Comparison of ENCODE assay signal across 34 cellular contexts in the genomic region with DNA sequence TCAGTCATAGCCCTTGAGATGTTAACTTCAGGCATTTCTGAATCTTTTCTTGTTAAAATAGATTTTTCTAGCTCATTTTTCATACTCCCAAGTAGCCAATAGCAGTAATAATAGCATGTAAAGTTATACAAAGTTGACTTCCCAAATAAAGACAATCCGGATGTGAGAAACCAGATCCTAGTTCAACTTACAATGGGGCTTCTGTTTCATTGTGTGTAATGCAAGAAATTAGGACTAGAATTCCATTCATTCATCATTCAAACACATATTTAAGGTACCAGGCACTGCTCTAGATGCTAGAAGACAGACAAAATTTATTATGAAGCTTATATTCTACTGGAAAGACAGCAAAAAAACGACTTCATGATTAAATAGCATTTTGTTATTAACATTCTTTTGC.
"Had no signal": no experiment of that assay in that cellular context is flagged by ENCODE, and none has a peak within 500 bp of the region (broad histone marks: within the 10 kb centered on the region; RNA-seq: fewer than 3 reads in every experiment).

No MANE protein-coding gene starts in this region.

- H3K27ac Mint-ChIP-seq: activated B cell treated with CpG ODN at 0.5 μM for 24 hours; activated CD4-positive, alpha-beta memory T cell treated with anti-CD3 and anti-CD28 coated beads for 36 hours; activated CD4-positive, alpha-beta T cell treated with anti-CD3 and anti-CD28 coated beads, Interleukin-2, amount 10 ng/mL, durations not matched to agents 24 days and 14 days; activated CD8-positive, alpha-beta T cell treated with anti-CD3 and anti-CD28 coated beads for 36 hours; activated naive CD4-positive, alpha-beta T cell treated with anti-CD3 and anti-CD28 coated beads, Interleukin-2, amount 10 ng/mL, durations not matched to agents 7 days and 5 days; activated naive CD4-positive, alpha-beta T cell treated with anti-CD3 and anti-CD28 coated beads, Interleukin-2, amount 50 U/mL, for 24 hours; activated naive CD8-positive, alpha-beta T cell; activated naive CD8-positive, alpha-beta T cell treated with anti-CD3 and anti-CD28 coated beads, Interleukin-2, amount 10 ng/mL, durations not matched to agents 7 days and 5 days; activated naive CD8-positive, alpha-beta T cell treated with anti-CD3 and anti-CD28 coated beads, Interleukin-2, amount 50 U/mL, for 24 hours; activated T-cell treated with anti-CD3 and anti-CD28 coated beads, Interleukin-2, amount 50 U/mL, for 24 hours; activated T-helper 2 cell treated with anti-CD3 and anti-CD28 coated beads, Interferon-gamma antibody, Interleukin-2, Interleukin-4, amounts not matched to agents 10 μg/mL and 5 μg/mL and 100 μg/mL, durations not matched to agents 14 hours and 24 hours and 36 hours; brain; T-helper 1 cell treated with Interleukin-12 subunit alpha and Interleukin-12 subunit beta and Interleukin-4 antibody, amounts not matched to agents 30 μg/mL and 1 μg/mL, for 36 hours; T-helper 2 cell treated with Interferon-gamma antibody and Interleukin-4, amounts not matched to agents 5 μg/mL and 100 μg/mL, for 36 hours had no signal

- H3K4me3 ChIP-seq: ascending aorta, cardiac muscle cell had no signal

- H3K9me3 Mint-ChIP-seq: activated B cell treated with CpG ODN at 0.5 μM for 24 hours; activated CD4-positive, alpha-beta memory T cell treated with anti-CD3 and anti-CD28 coated beads for 36 hours; activated CD4-positive, alpha-beta T cell treated with anti-CD3 and anti-CD28 coated beads, Interleukin-2, amount 10 ng/mL, durations not matched to agents 24 days and 14 days; activated CD8-positive, alpha-beta T cell treated with anti-CD3 and anti-CD28 coated beads for 36 hours; activated naive CD4-positive, alpha-beta T cell treated with anti-CD3 and anti-CD28 coated beads, Interleukin-2, amount 10 ng/mL, durations not matched to agents 7 days and 5 days; activated naive CD4-positive, alpha-beta T cell treated with anti-CD3 and anti-CD28 coated beads, Interleukin-2, amount 50 U/mL, for 24 hours; activated naive CD8-positive, alpha-beta T cell treated with anti-CD3 and anti-CD28 coated beads, Interleukin-2, amount 10 ng/mL, durations not matched to agents 7 days and 5 days; activated naive CD8-positive, alpha-beta T cell treated with anti-CD3 and anti-CD28 coated beads, Interleukin-2, amount 50 U/mL, for 24 hours; activated T-cell treated with anti-CD3 and anti-CD28 coated beads, Interleukin-2, amount 50 U/mL, for 24 hours; activated T-helper 2 cell treated with anti-CD3 and anti-CD28 coated beads, Interferon-gamma antibody, Interleukin-2, Interleukin-4, amounts not matched to agents 10 μg/mL and 5 μg/mL and 100 μg/mL, durations not matched to agents 14 hours and 24 hours and 36 hours; central memory CD8-positive, alpha-beta T cell; T-helper 1 cell treated with Interleukin-12 subunit alpha and Interleukin-12 subunit beta and Interleukin-4 antibody, amounts not matched to agents 30 μg/mL and 1 μg/mL, for 36 hours; T-helper 2 cell treated with Interferon-gamma antibody and Interleukin-4, amounts not matched to agents 5 μg/mL and 100 μg/mL, for 36 hours had no signal

- DNase-seq: activated B cell treated with CpG ODN at 0.5 μM for 24 hours; activated CD4-positive, alpha-beta memory T cell treated with anti-CD3 and anti-CD28 coated beads for 36 hours; activated CD4-positive, alpha-beta T cell treated with anti-CD3 and anti-CD28 coated beads for 4 hours; activated CD4-positive, alpha-beta T cell treated with anti-CD3 and anti-CD28 coated beads, Interleukin-2, amount 10 ng/mL, durations not matched to agents 24 days and 14 days; activated CD4-positive, alpha-beta T cell treated with anti-CD3 and anti-CD28 coated beads, Interleukin-2, amount 50 U/mL, for 1 hour; activated CD4-positive, alpha-beta T cell treated with anti-CD3 and anti-CD28 coated beads, Interleukin-2, amount 50 U/mL, for 4 hours; activated CD4-positive, CD25-positive, alpha-beta regulatory T cell treated with anti-CD3 and anti-CD28 coated beads, Interleukin-2, amount 50 U/mL, for 72 hours; activated CD8-positive, alpha-beta memory T cell treated with anti-CD3 and anti-CD28 coated beads, Interleukin-2, amount 50 U/mL, for 48 hours; activated CD8-positive, alpha-beta T cell treated with anti-CD3 and anti-CD28 coated beads for 36 hours; activated effector memory CD4-positive, alpha-beta T cell treated with Interleukin-2 at 50 U/mL for 16 hours; activated gamma-delta T cell; activated naive CD4-positive, alpha-beta T cell treated with anti-CD3 and anti-CD28 coated beads, Interleukin-2, amount 10 ng/mL, durations not matched to agents 7 days and 5 days; activated naive CD4-positive, alpha-beta T cell treated with Interleukin-2 at 50 U/mL for 16 hours; activated naive CD8-positive, alpha-beta T cell treated with anti-CD3 and anti-CD28 coated beads, Interleukin-2, amount 10 ng/mL, durations not matched to agents 7 days and 5 days; activated naive CD8-positive, alpha-beta T cell treated with anti-CD3 and anti-CD28 coated beads, Interleukin-2, amount 50 U/mL, for 24 hours; activated T-cell treated with anti-CD3 and anti-CD28 coated beads, Interleukin-2, amount 50 U/mL, for 24 hours; activated T-cell treated with anti-CD3 and anti-CD28 coated beads, Interleukin-2, amount 50 U/mL, for 48 hours; amygdala; anterior cingulate cortex; caudate nucleus; cerebellar nuclear complex; T-helper 1 cell; T-helper 2 cell; T-helper 9 cell had no signal

- H3K4me1 ChIP-seq: ascending aorta had no signal

- H3K36me3 ChIP-seq: ascending aorta, cardiac muscle cell had no signal

- H3K27me3 Mint-ChIP-seq: activated B cell treated with CpG ODN at 0.5 μM for 24 hours; activated CD4-positive, alpha-beta memory T cell treated with anti-CD3 and anti-CD28 coated beads for 36 hours; activated CD4-positive, alpha-beta T cell treated with anti-CD3 and anti-CD28 coated beads, Interleukin-2, amount 10 ng/mL, durations not matched to agents 24 days and 14 days; activated CD8-positive, alpha-beta T cell treated with anti-CD3 and anti-CD28 coated beads for 36 hours; activated naive CD4-positive, alpha-beta T cell treated with anti-CD3 and anti-CD28 coated beads, Interleukin-2, amount 10 ng/mL, durations not matched to agents 7 days and 5 days; activated naive CD8-positive, alpha-beta T cell; activated naive CD8-positive, alpha-beta T cell treated with anti-CD3 and anti-CD28 coated beads, Interleukin-2, amount 10 ng/mL, durations not matched to agents 7 days and 5 days; activated naive CD8-positive, alpha-beta T cell treated with anti-CD3 and anti-CD28 coated beads, Interleukin-2, amount 50 U/mL, for 24 hours; activated T-cell treated with anti-CD3 and anti-CD28 coated beads, Interleukin-2, amount 50 U/mL, for 24 hours; central memory CD8-positive, alpha-beta T cell had no signal

- H3K4me1 Mint-ChIP-seq: activated B cell treated with CpG ODN at 0.5 μM for 24 hours; activated CD4-positive, alpha-beta T cell treated with anti-CD3 and anti-CD28 coated beads, Interleukin-2, amount 10 ng/mL, durations not matched to agents 24 days and 14 days; activated naive CD4-positive, alpha-beta T cell treated with anti-CD3 and anti-CD28 coated beads, Interleukin-2, amount 10 ng/mL, durations not matched to agents 7 days and 5 days; activated naive CD4-positive, alpha-beta T cell treated with anti-CD3 and anti-CD28 coated beads, Interleukin-2, amount 50 U/mL, for 24 hours; activated naive CD8-positive, alpha-beta T cell treated with anti-CD3 and anti-CD28 coated beads, Interleukin-2, amount 10 ng/mL, durations not matched to agents 7 days and 5 days; activated naive CD8-positive, alpha-beta T cell treated with anti-CD3 and anti-CD28 coated beads, Interleukin-2, amount 50 U/mL, for 24 hours; brain; central memory CD8-positive, alpha-beta T cell had no signal

- H3K27me3 ChIP-seq: ascending aorta, cardiac muscle cell had no signal

- H3K4me3 Mint-ChIP-seq: activated B cell treated with CpG ODN at 0.5 μM for 24 hours; activated CD4-positive, alpha-beta memory T cell treated with anti-CD3 and anti-CD28 coated beads for 36 hours; activated CD4-positive, alpha-beta T cell treated with anti-CD3 and anti-CD28 coated beads, Interleukin-2, amount 10 ng/mL, durations not matched to agents 24 days and 14 days; activated CD8-positive, alpha-beta T cell treated with anti-CD3 and anti-CD28 coated beads for 36 hours; activated naive CD4-positive, alpha-beta T cell treated with anti-CD3 and anti-CD28 coated beads, Interleukin-2, amount 10 ng/mL, durations not matched to agents 7 days and 5 days; activated naive CD4-positive, alpha-beta T cell treated with anti-CD3 and anti-CD28 coated beads, Interleukin-2, amount 50 U/mL, for 24 hours; activated naive CD8-positive, alpha-beta T cell; activated naive CD8-positive, alpha-beta T cell treated with anti-CD3 and anti-CD28 coated beads, Interleukin-2, amount 10 ng/mL, durations not matched to agents 7 days and 5 days; activated naive CD8-positive, alpha-beta T cell treated with anti-CD3 and anti-CD28 coated beads, Interleukin-2, amount 50 U/mL, for 24 hours; activated T-cell treated with anti-CD3 and anti-CD28 coated beads, Interleukin-2, amount 50 U/mL, for 24 hours; brain; central memory CD8-positive, alpha-beta T cell; T-helper 1 cell treated with Interleukin-12 subunit alpha and Interleukin-12 subunit beta and Interleukin-4 antibody, amounts not matched to agents 30 μg/mL and 1 μg/mL, for 36 hours; T-helper 2 cell treated with Interferon-gamma antibody and Interleukin-4, amounts not matched to agents 5 μg/mL and 100 μg/mL, for 36 hours had no signal

- ATAC-seq: activated CD8-positive, alpha-beta T cell treated with anti-CD3 and anti-CD28 coated beads for 36 hours; activated naive CD8-positive, alpha-beta T cell treated with anti-CD3 and anti-CD28 coated beads, Interleukin-2, amount 50 U/mL, for 24 hours had no signal

- H3K36me3 Mint-ChIP-seq: activated CD4-positive, alpha-beta memory T cell treated with anti-CD3 and anti-CD28 coated beads for 36 hours; activated naive CD4-positive, alpha-beta T cell treated with anti-CD3 and anti-CD28 coated beads, Interleukin-2, amount 10 ng/mL, durations not matched to agents 7 days and 5 days; activated naive CD4-positive, alpha-beta T cell treated with anti-CD3 and anti-CD28 coated beads, Interleukin-2, amount 50 U/mL, for 24 hours; activated naive CD8-positive, alpha-beta T cell; activated naive CD8-positive, alpha-beta T cell treated with anti-CD3 and anti-CD28 coated beads, Interleukin-2, amount 10 ng/mL, durations not matched to agents 7 days and 5 days; brain had no signal

- H3K9me3 ChIP-seq: ascending aorta had no signal

- H3K27ac ChIP-seq: ascending aorta, cardiac muscle cell, VCaP had no signal
